In the genomic region with DNA sequence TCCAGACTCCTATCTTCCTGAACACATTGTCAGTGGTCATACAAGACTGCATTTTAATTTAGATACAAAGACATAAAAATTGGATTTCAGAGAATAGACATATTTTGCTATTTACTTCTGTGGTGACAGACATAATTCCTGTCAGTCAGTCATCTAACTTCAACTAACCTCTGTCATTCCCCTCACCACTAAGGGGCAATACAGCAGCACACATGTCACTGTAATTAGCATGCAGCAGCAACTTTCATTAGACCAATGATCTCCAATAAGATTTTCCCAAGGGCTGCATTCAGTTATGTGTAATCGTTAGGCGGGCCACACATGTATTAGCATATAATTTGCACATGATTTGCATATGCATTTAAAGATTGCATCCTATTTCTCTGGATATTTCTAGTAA, we compare ENCODE assay signal across 18 cellular contexts.
DNase-seq lines count a peak whose midpoint lies in the region; ATAC-seq and TF ChIP-seq lines count a peak whose summit lies in the region.
"Had no signal": no experiment of that assay in that cellular context is flagged by ENCODE, and none has a peak within 500 bp of the region (broad histone marks: within the 10 kb centered on the region; RNA-seq: fewer than 3 reads in every experiment).

No MANE protein-coding gene starts in this region.

- H3K9me2 ChIP-seq in GM23338 (ENCODE audit: insufficient read depth), result no peaks in the 10 kb centered on the region

- H3K36me3 Mint-ChIP-seq in GM23338 (ENCODE audit: low read depth), result no peaks in the 10 kb centered on the region

- TF ChIP-seq EP300 in gastroesophageal sphincter (IDR thresholded peaks at IDR 0.05), result no peak

- H3K27me3 ChIP-seq in GM23338 (ENCODE audit: insufficient read depth) (no peaks in the 10 kb centered on the region), OCI-LY3 (ENCODE audit: low read depth, low read length) (no peaks in the 10 kb centered on the region), dorsolateral prefrontal cortex (no peaks in the 10 kb centered on the region), gastroesophageal sphincter (no peaks in the 10 kb centered on the region)
- H3K27me3 ChIP-seq: BLaER1 treated with 17β-estradiol and CSF1 and Interleukin-3, amounts not matched to agents 10 nM and 100 nM; thyroid gland had no signal

- no peaks in the 10 kb centered on the region for H3K4me1 ChIP-seq in GM23338 (ENCODE audit: insufficient read depth)
- H3K4me1 ChIP-seq in OCI-LY3 (ENCODE audit: low read length), result no peaks in the 10 kb centered on the region
- no peaks in the 10 kb centered on the region for H3K4me1 ChIP-seq in gastroesophageal sphincter
- H3K4me1 ChIP-seq: thyroid gland had no signal

- no peak overlapping the region for H3K27ac ChIP-seq in GM23338 (ENCODE audit: low read depth)
- no peak overlapping the region for H3K27ac ChIP-seq in OCI-LY3 (ENCODE audit: low read length)
- no peak overlapping the region for H3K27ac ChIP-seq in dorsolateral prefrontal cortex
- no peak overlapping the region for H3K27ac ChIP-seq in gastroesophageal sphincter
- H3K27ac ChIP-seq: BLaER1 treated with 17β-estradiol and CSF1 and Interleukin-3, amounts not matched to agents 10 nM and 100 nM; thyroid gland had no signal

- H3K36me3 ChIP-seq in GM23338 (ENCODE audit: insufficient read depth) (no peaks in the 10 kb centered on the region), OCI-LY3 (replicated peaks; ENCODE audit: low read depth, low read length) (no peaks in the 10 kb centered on the region), gastroesophageal sphincter (no peaks in the 10 kb centered on the region)
- H3K36me3 ChIP-seq: BLaER1 treated with 17β-estradiol and CSF1 and Interleukin-3, amounts not matched to agents 10 nM and 100 nM; thyroid gland had no signal

- intact Hi-C loops in dorsolateral prefrontal cortex (cut with DNase I), result loop anchor here in 1 of 2 donors (5.0 to 10.0 kb wide), 2 partner anchors 107 to 624 kb away; a partner anchor contains a TSS

- 59 to 94% methylated on average over 2 of the region's 2 CpGs for WGBS in gastroesophageal sphincter (ENCODE audit: low coverage in 1 of 2), 2 donors

- H3K27me3 Mint-ChIP-seq in GM23338 (ENCODE audit: insufficient read depth, low read depth, poor library complexity), result no peaks in the 10 kb centered on the region

- no peak overlapping the region for H3K4me2 ChIP-seq in GM23338
- no peak overlapping the region for H3K4me2 ChIP-seq in OCI-LY3 (ENCODE audit: low read length)
- H3K4me2 ChIP-seq: BLaER1 treated with 17β-estradiol and CSF1 and Interleukin-3, amounts not matched to agents 10 nM and 100 nM had no signal

- no peaks in the 10 kb centered on the region; the same call in 2 of the 3 replicates for H3K4me1 Mint-ChIP-seq in GM23338

- H2AFZ ChIP-seq in GM23338 (no peak overlapping the region), OCI-LY3 (ENCODE audit: low read depth, low read length) (no peak overlapping the region)

- H3K4me3 ChIP-seq in GM23338 (no peak overlapping the region), OCI-LY3 (ENCODE audit: low read length) (no peak overlapping the region), dorsolateral prefrontal cortex (no peak overlapping the region), gastroesophageal sphincter (no peak overlapping the region)
- H3K4me3 ChIP-seq: BLaER1 treated with 17β-estradiol and CSF1 and Interleukin-3, amounts not matched to agents 10 nM and 100 nM; mucosa of descending colon; thyroid gland had no signal

- H3K9me3 Mint-ChIP-seq in GM23338, result no peaks in the 10 kb centered on the region
- H3K9me3 Mint-ChIP-seq: activated T-helper 2 cell treated with anti-CD3 and anti-CD28 coated beads, Interferon-gamma antibody, Interleukin-2, Interleukin-4, amounts not matched to agents 10 μg/mL and 5 μg/mL and 100 μg/mL, durations not matched to agents 14 hours and 24 hours and 36 hours had no signal

- H3K9ac ChIP-seq in OCI-LY3 (ENCODE audit: low read length), result no peak overlapping the region
- H3K9ac ChIP-seq: BLaER1 treated with 17β-estradiol and CSF1 and Interleukin-3, amounts not matched to agents 10 nM and 100 nM had no signal

- ATAC-seq in GM23338 (no peak), GM19395 (IDR thresholded peaks at IDR 0.05; ENCODE audit: unreplicated experiment) (no peak), gastroesophageal sphincter (no peak)
- ATAC-seq: esophagus mucosa, left lobe of liver, mucosa of descending colon had no signal

- in situ Hi-C loops in ACHN (cut with HindIII; ENCODE audit: low pct_ligation_motif_present, low pct_unique_long_range_greater_than_20kb, low sequenced_read_pairs), result no loop called here

- H3K4me3 Mint-ChIP-seq in GM23338, result no peak overlapping the region

- TF ChIP-seq CTCF in GM23338 (conservative IDR thresholded peaks at IDR 0.05; ENCODE audit: low read depth in 2 of 2) (peak; percentile 47 to 82), OCI-LY3 (IDR thresholded peaks at IDR 0.05; ENCODE audit: low read depth, low read length) (peak; percentile 54), dorsolateral prefrontal cortex (IDR thresholded peaks at IDR 0.05 in 54 of 56, conservative IDR thresholded peaks at IDR 0.05 in 2 of 56; ENCODE audit: low read depth in 1 of 56, partially characterized antibody in 56 of 56) (peak in 44 of 56 donors; percentile 10 to 67 (median 38)), gastroesophageal sphincter (IDR thresholded peaks at IDR 0.05) (no peak)

- H4K20me1 ChIP-seq in GM23338 (replicated peaks; ENCODE audit: insufficient read depth), result no peaks in the 10 kb centered on the region
- H4K20me1 ChIP-seq in OCI-LY3 (ENCODE audit: insufficient read depth, low read length), result no peaks in the 10 kb centered on the region
- H4K20me1 ChIP-seq: BLaER1 treated with 17β-estradiol and CSF1 and Interleukin-3, amounts not matched to agents 10 nM and 100 nM had no signal

- TF ChIP-seq POLR2A in gastroesophageal sphincter (IDR thresholded peaks at IDR 0.05), result no peak

- H3K9me3 ChIP-seq in OCI-LY3 (ENCODE audit: insufficient read depth, low read length) (no peaks in the 10 kb centered on the region), gastroesophageal sphincter (no peaks in the 10 kb centered on the region)
- H3K9me3 ChIP-seq: BLaER1 treated with 17β-estradiol and CSF1 and Interleukin-3, amounts not matched to agents 10 nM and 100 nM; mucosa of descending colon; thyroid gland had no signal

- H3K27ac Mint-ChIP-seq in GM23338, result no peak overlapping the region
- H3K27ac Mint-ChIP-seq: activated T-helper 2 cell treated with anti-CD3 and anti-CD28 coated beads, Interferon-gamma antibody, Interleukin-2, Interleukin-4, amounts not matched to agents 10 μg/mL and 5 μg/mL and 100 μg/mL, durations not matched to agents 14 hours and 24 hours and 36 hours had no signal

- no peaks in the 10 kb centered on the region for H3F3A ChIP-seq in GM23338 (replicated peaks; ENCODE audit: low read depth)

- peak; percentile 11 for DNase-seq in DMS 273 (lab: John Stamatoyannopoulos, UW; ENCODE audit: unreplicated experiment)
- DNase-seq in DMS 273 treated with DMSO at 0.1 percent for 48 hours (lab: John Stamatoyannopoulos, UW), result no peak
- peak; percentile 19 for DNase-seq in GM23338 (ENCODE audit: low spot score)
- DNase-seq in dorsolateral prefrontal cortex, result no peak
- DNase-seq in ACHN, result no peak
- DNase-seq: DMS79; GOT3; mucosa of descending colon; NCI-H1092 treated with DMSO at 0.1 percent for 48 hours; stimulated activated CD4-positive, alpha-beta T cell treated with anti-CD3 and anti-CD28 coated beads, Interleukin-12 subunit alpha, Interleukin-12 subunit beta, amount 100 ng/mL, for 4 hours; thyroid gland had no signal

- H3K79me2 ChIP-seq in GM23338 (replicated peaks; ENCODE audit: insufficient read depth), result no peaks in the 10 kb centered on the region
- no peaks in the 10 kb centered on the region for H3K79me2 ChIP-seq in OCI-LY3 (ENCODE audit: low read length)

TF ChIP-seq in GM23338, 12 proteins besides CTCF, POLR2A, EP300 and RAD21 (continues in another document):
- TF ChIP-seq, protein P1, sequence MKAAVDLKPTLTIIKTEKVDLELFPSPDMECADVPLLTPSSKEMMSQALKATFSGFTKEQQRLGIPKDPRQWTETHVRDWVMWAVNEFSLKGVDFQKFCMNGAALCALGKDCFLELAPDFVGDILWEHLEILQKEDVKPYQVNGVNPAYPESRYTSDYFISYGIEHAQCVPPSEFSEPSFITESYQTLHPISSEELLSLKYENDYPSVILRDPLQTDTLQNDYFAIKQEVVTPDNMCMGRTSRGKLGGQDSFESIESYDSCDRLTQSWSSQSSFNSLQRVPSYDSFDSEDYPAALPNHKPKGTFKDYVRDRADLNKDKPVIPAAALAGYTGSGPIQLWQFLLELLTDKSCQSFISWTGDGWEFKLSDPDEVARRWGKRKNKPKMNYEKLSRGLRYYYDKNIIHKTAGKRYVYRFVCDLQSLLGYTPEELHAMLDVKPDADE (IDR thresholded peaks at IDR 0.05), result no peak
- no peak for TF ChIP-seq STAT1 (IDR thresholded peaks at IDR 0.05; ENCODE audit: unreplicated experiment)
- TF ChIP-seq POLR2AphosphoS5 (IDR thresholded peaks at IDR 0.05; ENCODE audit: low read depth), result no peak

Comparison
In these comparisons a context has a peak if more than half of its experiments do, and no peak if none do; other contexts are left out.
1. DNase-seq: peak in DMS 273 (single experiment) and GM23338 (single experiment); none in DMS 273 treated with DMSO at 0.1 percent for 48 hours (single experiment), dorsolateral prefrontal cortex (0 of 10) and ACHN (single experiment).
2. CTCF ChIP-seq: peak in GM23338 (2 of 2), OCI-LY3 (single experiment) and dorsolateral prefrontal cortex (44 of 56); none in gastroesophageal sphincter (0 of 4).